Comparison of ENCODE assay signal across 8 cellular contexts in the genomic region with DNA sequence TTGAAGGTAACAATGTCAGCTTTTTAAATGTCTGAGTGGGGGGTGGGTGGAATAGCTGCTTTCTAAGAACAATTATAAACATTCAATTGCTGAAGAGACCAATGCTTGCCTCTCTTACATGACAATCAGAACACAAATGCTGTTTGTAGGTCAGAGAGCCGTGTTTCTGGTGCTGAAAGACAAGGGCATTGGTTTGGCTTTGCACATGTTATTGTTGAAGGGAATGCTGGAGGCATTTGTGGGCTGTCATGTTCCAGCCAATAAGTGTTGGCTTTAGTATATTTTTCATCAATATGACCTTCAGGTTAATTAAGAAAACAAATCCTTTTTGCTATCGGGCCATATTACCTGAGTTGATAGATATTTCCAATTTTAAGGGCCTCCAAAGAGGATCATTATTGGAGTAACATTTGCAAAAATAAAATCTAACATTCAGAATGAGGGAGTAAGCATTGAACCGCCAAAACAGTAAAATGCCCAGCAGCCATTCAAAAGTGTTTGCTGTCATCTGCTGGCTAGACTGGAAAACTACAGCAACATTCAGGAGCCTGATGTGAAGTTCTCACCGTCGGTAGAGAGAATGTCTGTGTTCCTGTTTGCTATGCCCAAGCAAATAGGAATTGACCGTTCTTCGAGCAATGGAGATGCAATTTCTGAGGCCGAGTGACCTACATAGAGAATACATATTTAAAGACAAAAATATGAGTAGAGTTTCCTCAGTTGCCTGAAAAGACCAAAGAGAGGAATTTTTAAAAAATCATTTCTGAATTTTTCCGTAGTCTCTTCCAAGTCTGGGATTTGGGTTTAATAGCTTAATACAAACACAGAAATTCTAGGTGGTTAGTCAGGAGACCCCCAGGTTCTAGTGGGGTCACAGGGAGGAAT.
DNase-seq lines count a peak whose midpoint lies in the region; ATAC-seq lines count a peak whose summit lies in the region.

No MANE protein-coding gene starts in this region.

- peak; percentile 68 for ATAC-seq in HG03520 (IDR thresholded peaks at IDR 0.05; ENCODE audit: unreplicated experiment)
- peak; percentile 54 to 56 for ATAC-seq in stimulated activated naive B cell treated with anti-CD40 and anti-IgM and Interleukin-4, amounts not matched to agents 10 μg/mL and 1 μg/mL and 100 μg/mL, for 72 hours (replicated peaks)
- ATAC-seq in HG03378 (IDR thresholded peaks at IDR 0.05; ENCODE audit: unreplicated experiment): no peak

- peaks cover 43 to 66% of the 10 kb centered on the region in 2 donors for H3K36me3 Mint-ChIP-seq in stimulated activated naive B cell treated with anti-CD40 and anti-IgM and Interleukin-4, amounts not matched to agents 10 μg/mL and 1 μg/mL and 100 μg/mL, for 72 hours

- DNase-seq in NCI-H146 (lab: John Stamatoyannopoulos, UW): peak; percentile 30
- DNase-seq in NCI-H146 treated with DMSO at 0.1 percent for 48 hours (lab: John Stamatoyannopoulos, UW; ENCODE audit: unreplicated experiment): no peak
- DNase-seq in OCI-M1 (lab: John Stamatoyannopoulos, UW): peak; percentile 78
- peak; percentile 77 for DNase-seq in astrocyte of the hippocampus (ENCODE audit: low read depth, low spot score)
- DNase-seq in hippocampal formation (lab: John Stamatoyannopoulos, UW): peak; percentile 13 to 65
- DNase-seq in stimulated activated naive B cell treated with anti-CD40 and anti-IgM and Interleukin-4, amounts not matched to agents 10 μg/mL and 1 μg/mL and 100 μg/mL, for 72 hours: no peak

- peak overlapping the region; percentile 31 for H3K27ac Mint-ChIP-seq in stimulated activated naive B cell treated with anti-CD40 and anti-IgM and Interleukin-4, amounts not matched to agents 10 μg/mL and 1 μg/mL and 100 μg/mL, for 72 hours

- no peak overlapping the region for H3K4me3 Mint-ChIP-seq in stimulated activated naive B cell treated with anti-CD40 and anti-IgM and Interleukin-4, amounts not matched to agents 10 μg/mL and 1 μg/mL and 100 μg/mL, for 72 hours

- H3K4me1 Mint-ChIP-seq in stimulated activated naive B cell treated with anti-CD40 and anti-IgM and Interleukin-4, amounts not matched to agents 10 μg/mL and 1 μg/mL and 100 μg/mL, for 72 hours: peaks cover 4 to 5% of the 10 kb centered on the region in 2 donors

- H3K27me3 Mint-ChIP-seq in stimulated activated naive B cell treated with anti-CD40 and anti-IgM and Interleukin-4, amounts not matched to agents 10 μg/mL and 1 μg/mL and 100 μg/mL, for 72 hours: no peaks in the 10 kb centered on the region

- no peaks in the 10 kb centered on the region for H3K9me3 Mint-ChIP-seq in stimulated activated naive B cell treated with anti-CD40 and anti-IgM and Interleukin-4, amounts not matched to agents 10 μg/mL and 1 μg/mL and 100 μg/mL, for 72 hours

Comparison
In these comparisons a context has a peak if more than half of its experiments do, and no peak if none do; other contexts are left out.
1. DNase-seq: peak in NCI-H146 (single experiment), OCI-M1 (single experiment), astrocyte of the hippocampus (single experiment) and hippocampal formation (2 of 2); none in NCI-H146 treated with DMSO at 0.1 percent for 48 hours (single experiment) and stimulated activated naive B cell treated with anti-CD40 and anti-IgM and Interleukin-4, amounts not matched to agents 10 μg/mL and 1 μg/mL and 100 μg/mL, for 72 hours (single experiment).